Comparison of ENCODE assay signal across 21 cellular contexts in the genomic region with DNA sequence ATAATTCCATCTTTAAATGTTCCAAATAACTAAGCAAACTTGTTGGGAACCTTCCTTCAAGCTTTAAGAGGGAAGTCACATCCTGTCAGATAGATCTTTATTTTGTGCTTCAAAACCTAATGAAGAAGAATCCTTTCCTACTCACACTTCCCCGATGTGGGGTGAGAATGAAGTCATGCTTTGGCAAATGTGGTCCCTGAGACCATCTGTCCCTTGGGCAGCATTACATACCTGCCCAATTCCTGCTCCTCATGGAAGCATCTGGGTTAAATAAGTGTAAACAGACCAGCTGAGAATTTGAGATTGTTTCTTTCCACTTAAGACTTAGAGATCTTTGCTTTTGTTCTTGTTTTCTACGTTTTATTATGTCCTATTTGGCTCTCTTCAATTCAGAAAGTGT.
"Had no signal": no experiment of that assay in that cellular context is flagged by ENCODE, and none has a peak within 500 bp of the region (broad histone marks: within the 10 kb centered on the region; RNA-seq: fewer than 3 reads in every experiment).

No MANE protein-coding gene starts in this region.

- H3K4me3 ChIP-seq: colonic mucosa, lower lobe of right lung, ovary, psoas muscle, sigmoid colon, skin epidermis, spleen, thoracic aorta, tibial nerve, upper lobe of left lung had no signal

- DNase-seq: colonic mucosa; effector CD8-positive, alpha-beta T cell; endodermal cell; foreskin melanocyte; hypothalamus; left ventricle myocardium superior; lower lobe of right lung; natural killer cell; occipital lobe; ovary; posterior cingulate gyrus; psoas muscle; right cardiac atrium; sigmoid colon; spleen; stimulated activated naive B cell treated with anti-CD40 and anti-IgM and Interleukin-4, amounts not matched to agents 10 μg/mL and 1 μg/mL and 100 μg/mL, for 72 hours; upper lobe of left lung had no signal

- H3K27ac ChIP-seq: colonic mucosa, epithelial cell of prostate, lower lobe of right lung, ovary, psoas muscle, sigmoid colon, skin epidermis, spleen, thoracic aorta, tibial nerve, upper lobe of left lung had no signal

- H3K27me3 ChIP-seq: colonic mucosa, ovary, sigmoid colon, spleen, tibial nerve, upper lobe of left lung had no signal

- H3K36me3 ChIP-seq: colonic mucosa, lower lobe of right lung, ovary, sigmoid colon, spleen, thoracic aorta, tibial nerve, upper lobe of left lung had no signal

- H3K4me1 ChIP-seq: colonic mucosa, lower lobe of right lung, psoas muscle, sigmoid colon, spleen, upper lobe of left lung had no signal

- H3K9me3 ChIP-seq: colonic mucosa, lower lobe of right lung, ovary, psoas muscle, sigmoid colon, spleen, thoracic aorta, tibial nerve, upper lobe of left lung had no signal
